28 cellular contexts compared by ENCODE assay signal in genomic region chr11:7279676-7280075, GRCh38. TPM values are rescaled to one million over a fixed set of nuclear protein-coding genes. Genes with fewer than 3 reads are reported as not detected.
"Had no signal": no experiment of that assay in that cellular context is flagged by ENCODE, and none has a peak within 500 bp of the region (broad histone marks: within the 10 kb centered on the region; RNA-seq: fewer than 3 reads in every experiment).

No MANE protein-coding gene starts in this region.

- H3K4me3 ChIP-seq: colonic mucosa, coronary artery, dorsolateral prefrontal cortex, esophagus muscularis mucosa, esophagus squamous epithelium, gastrocnemius medialis, gastroesophageal sphincter, heart left ventricle, heart right ventricle had no signal

- H3K9me3 Mint-ChIP-seq: effector memory CD8-positive, alpha-beta T cell had no signal

- H3K27me3 Mint-ChIP-seq: dendritic cell treated with granulocyte-macrophage colony-stimulating factor and Interleukin-4, amounts not matched to agents 40 ng/mL and 50 ng/mL, for 4 days had no signal

- ATAC-seq: effector memory CD8-positive, alpha-beta T cell; esophagus mucosa; foreskin keratinocyte; gastrocnemius medialis; gastroesophageal sphincter; heart left ventricle; heart right ventricle had no signal

- H3K27ac ChIP-seq: colonic mucosa, coronary artery, dorsolateral prefrontal cortex, epithelial cell of prostate, esophagus muscularis mucosa, esophagus squamous epithelium, gastrocnemius medialis, gastroesophageal sphincter, heart left ventricle, heart right ventricle had no signal

- H3K4me3 Mint-ChIP-seq: dendritic cell treated with granulocyte-macrophage colony-stimulating factor and Interleukin-4, amounts not matched to agents 40 ng/mL and 50 ng/mL, for 4 days; effector memory CD8-positive, alpha-beta T cell; endodermal cell had no signal

- H3K27me3 ChIP-seq: colonic mucosa, dorsolateral prefrontal cortex, esophagus muscularis mucosa, esophagus squamous epithelium, foreskin keratinocyte, gastrocnemius medialis, gastroesophageal sphincter had no signal

- H3K9me3 ChIP-seq: colonic mucosa, esophagus muscularis mucosa, esophagus squamous epithelium, gastrocnemius medialis, gastroesophageal sphincter, heart left ventricle, heart right ventricle had no signal

- DNase-seq: colonic mucosa; cortex of kidney; dermis blood vessel endothelial cell; dorsolateral prefrontal cortex; effector CD4-positive, alpha-beta T cell; effector CD8-positive, alpha-beta T cell; effector memory CD4-positive, alpha-beta T cell; effector memory CD8-positive, alpha-beta T cell; endodermal cell; erythroblast; esophagus squamous epithelium; foreskin fibroblast; foreskin keratinocyte; foreskin melanocyte; gastrocnemius medialis; glutamatergic neuron; head of caudate nucleus; heart left ventricle; heart right ventricle had no signal

- H3K36me3 ChIP-seq: colonic mucosa, esophagus muscularis mucosa, esophagus squamous epithelium, gastrocnemius medialis, gastroesophageal sphincter, heart left ventricle, heart right ventricle had no signal

- H3K4me1 ChIP-seq: colonic mucosa, esophagus muscularis mucosa, esophagus squamous epithelium, foreskin keratinocyte, gastrocnemius medialis, gastroesophageal sphincter, heart left ventricle, heart right ventricle had no signal

- H3K27ac Mint-ChIP-seq: dendritic cell treated with granulocyte-macrophage colony-stimulating factor and Interleukin-4, amounts not matched to agents 40 ng/mL and 50 ng/mL, for 4 days; effector memory CD8-positive, alpha-beta T cell; endodermal cell had no signal

RNA-seq across cellular contexts. Expression of gene SYT9, which starts 28.0 kb away (rescaled TPM):
- total RNA-seq: endothelial cell of umbilical vein, esophagus mucosa, fibroblast of lung, foreskin keratinocyte, glomerular endothelial cell had no signal
- polyA plus RNA-seq: fibroblast of lung had no signal
